Comparison of ENCODE assay signal across 12 cellular contexts in the genomic region with DNA sequence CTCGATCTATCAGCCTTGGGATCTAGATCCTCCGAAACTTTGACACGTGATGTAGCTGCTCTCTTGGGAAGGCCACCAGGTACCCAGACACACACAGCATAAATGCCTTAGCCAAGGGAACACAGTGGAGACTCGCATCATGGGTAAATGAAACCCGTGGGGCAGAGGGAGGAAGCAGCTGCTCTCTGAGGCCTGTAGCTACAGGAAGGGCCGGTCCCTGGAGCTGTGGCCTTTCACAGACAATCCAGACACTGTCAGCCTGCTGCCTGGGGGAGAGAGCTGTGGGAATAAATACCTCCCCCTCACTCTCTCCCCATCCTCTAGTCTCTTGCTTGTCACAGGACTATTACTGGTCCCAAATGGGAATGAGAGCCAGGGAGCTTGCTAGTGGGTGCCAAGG.
"Had no signal": no experiment of that assay in that cellular context is flagged by ENCODE, and none has a peak within 500 bp of the region (broad histone marks: within the 10 kb centered on the region; RNA-seq: fewer than 3 reads in every experiment).

No MANE protein-coding gene starts in this region.

- H3K9me3 ChIP-seq: ovary, tibial nerve had no signal

- ATAC-seq: activated CD8-positive, alpha-beta T cell treated with anti-CD3 and anti-CD28 coated beads for 36 hours; activated T-cell treated with anti-CD3 and anti-CD28 coated beads, Interleukin-2, amount 50 U/mL, for 4 hours had no signal

- DNase-seq: activated CD4-positive, alpha-beta T cell treated with anti-CD3 and anti-CD28 coated beads for 4 hours; activated CD8-positive, alpha-beta T cell treated with anti-CD3 and anti-CD28 coated beads for 36 hours; activated effector memory CD4-positive, alpha-beta T cell treated with Interleukin-2 at 50 U/mL for 16 hours; activated naive CD4-positive, alpha-beta T cell treated with anti-CD3 and anti-CD28 coated beads, Interleukin-2, amount 50 U/mL, for 16 hours; activated T-cell treated with anti-CD3 and anti-CD28 coated beads, Interleukin-2, amount 50 U/mL, for 4 hours; ovary; stimulated activated CD4-positive, alpha-beta T cell treated with anti-CD3 and anti-CD28 coated beads, Interleukin-2, amount 100 ng/mL, for 48 hours; stimulated activated naive CD4-positive, alpha-beta T cell; T-helper 2 cell had no signal

- FAIRE-seq: astrocyte had no signal

- H3K4me3 Mint-ChIP-seq: activated CD8-positive, alpha-beta T cell treated with anti-CD3 and anti-CD28 coated beads for 36 hours; activated T-cell treated with anti-CD3 and anti-CD28 coated beads, Interleukin-2, amount 50 U/mL, for 4 hours had no signal

- H3K36me3 ChIP-seq: ovary, tibial nerve had no signal

- H3K9me3 Mint-ChIP-seq: activated CD8-positive, alpha-beta T cell treated with anti-CD3 and anti-CD28 coated beads for 36 hours; activated T-cell treated with anti-CD3 and anti-CD28 coated beads, Interleukin-2, amount 50 U/mL, for 4 hours had no signal

- H3K27ac Mint-ChIP-seq: activated CD8-positive, alpha-beta T cell treated with anti-CD3 and anti-CD28 coated beads for 36 hours had no signal

- H3K4me3 ChIP-seq: dorsolateral prefrontal cortex, ovary, tibial nerve had no signal

- H3K27ac ChIP-seq: dorsolateral prefrontal cortex, ovary, tibial nerve had no signal

- H3K4me1 ChIP-seq: tibial nerve had no signal

- H3K27me3 ChIP-seq: dorsolateral prefrontal cortex, ovary, tibial nerve had no signal
